In the genomic region with DNA sequence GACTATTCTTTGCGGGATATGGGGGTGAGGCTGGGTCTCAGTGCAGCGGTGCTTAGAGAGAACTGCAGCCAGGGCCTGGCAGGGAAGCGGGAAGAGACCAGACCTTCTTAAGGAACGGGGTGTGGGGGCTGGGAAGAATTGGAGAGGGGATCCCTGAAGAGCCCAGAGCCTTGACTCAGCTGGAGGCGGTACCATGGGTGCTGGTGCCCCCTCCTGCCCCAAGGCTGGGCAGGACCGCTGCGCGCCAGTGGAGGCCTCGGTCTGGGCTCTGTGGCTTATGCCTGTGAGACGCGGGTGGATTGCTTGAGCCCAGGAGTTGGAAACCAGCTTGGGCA, we compare ENCODE assay signal across 7 cellular contexts. TPM values are rescaled to one million over a fixed set of nuclear protein-coding genes. Genes with fewer than 3 reads are reported as not detected.
DNase-seq lines count a peak whose midpoint lies in the region; ATAC-seq and TF ChIP-seq lines count a peak whose summit lies in the region.
"Had no signal": no experiment of that assay in that cellular context is flagged by ENCODE, and none has a peak within 500 bp of the region (broad histone marks: within the 10 kb centered on the region; RNA-seq: fewer than 3 reads in every experiment).

No MANE protein-coding gene starts in this region.

- 78 to 85% methylated on average over 10 to 11 of the region's 11 CpGs for WGBS in esophagus squamous epithelium, 2 donors

- no peak for DNase-seq in activated T-cell treated with anti-CD3 and anti-CD28 coated beads, Interleukin-2, amount 50 U/mL, for 24 hours
- DNase-seq in activated T-cell treated with anti-CD3 and anti-CD28 coated beads for 4 hours (no peak), esophagus squamous epithelium (lab: John Stamatoyannopoulos, UW) (no peak)
- no peak for DNase-seq in effector CD8-positive, alpha-beta T cell (lab: John Stamatoyannopoulos, UW)
- DNase-seq: NCI-H226 had no signal

- H3K36me3 Mint-ChIP-seq in activated T-cell treated with anti-CD3 and anti-CD28 coated beads, Interleukin-2, amount 50 U/mL, for 24 hours (ENCODE audit: low read depth): peaks cover 72% of the 10 kb centered on the region

- TF ChIP-seq POLR2A in esophagus squamous epithelium (IDR thresholded peaks at IDR 0.05): no peak

- ATAC-seq in GM21723 (IDR thresholded peaks at IDR 0.05; ENCODE audit: unreplicated experiment): no peak

- H3K36me3 ChIP-seq in esophagus squamous epithelium: peaks cover 6 to 50% (median 11%) of the 10 kb centered on the region in 3 donors

- peak overlapping the region; percentile 85 for H3K4me3 Mint-ChIP-seq in activated T-cell treated with anti-CD3 and anti-CD28 coated beads, Interleukin-2, amount 50 U/mL, for 24 hours

- H3K27ac ChIP-seq in esophagus squamous epithelium (peak overlapping the region; percentile 91 to 98 (median 97)), temporal lobe (ENCODE audit: low read depth, low read length) (peak overlapping the region; percentile 97)

- intact Hi-C loops in esophagus squamous epithelium (cut with DNase I): no loop called here

- H3K9me3 ChIP-seq in esophagus squamous epithelium: no peaks in the 10 kb centered on the region

- no peaks in the 10 kb centered on the region for H3K9me3 Mint-ChIP-seq in activated T-cell treated with anti-CD3 and anti-CD28 coated beads, Interleukin-2, amount 50 U/mL, for 24 hours

- peaks cover 29 to 86% (median 43%) of the 10 kb centered on the region in 3 donors for H3K4me1 ChIP-seq in esophagus squamous epithelium

- H3K4me1 Mint-ChIP-seq in activated T-cell treated with anti-CD3 and anti-CD28 coated beads, Interleukin-2, amount 50 U/mL, for 24 hours (ENCODE audit: low read depth): peaks cover 68% of the 10 kb centered on the region

- no peak for TF ChIP-seq CTCF in esophagus squamous epithelium (IDR thresholded peaks at IDR 0.05)

- no peaks in the 10 kb centered on the region for H3K27me3 Mint-ChIP-seq in activated T-cell treated with anti-CD3 and anti-CD28 coated beads, Interleukin-2, amount 50 U/mL, for 24 hours

- no peak overlapping the region for H3K4me3 ChIP-seq in esophagus squamous epithelium

- H3K27me3 ChIP-seq in esophagus squamous epithelium: no peaks in the 10 kb centered on the region

- H3K27ac Mint-ChIP-seq in activated T-cell treated with anti-CD3 and anti-CD28 coated beads, Interleukin-2, amount 50 U/mL, for 24 hours: peak overlapping the region; percentile 98

RNA-seq across cellular contexts. Expression of a gene that starts 1.3 kb away (rescaled TPM):
- not detected for total RNA-seq in esophagus squamous epithelium
- not detected for total RNA-seq in temporal lobe

RNA-seq across cellular contexts. Expression of a gene that starts 1.5 kb away (rescaled TPM):
- total RNA-seq in esophagus squamous epithelium (100 to 1,000 TPM; 110 to 377 (median 156) TPM), temporal lobe (276 TPM)

RNA-seq across cellular contexts. Expression of a gene that starts 8.9 kb away (rescaled TPM):
- total RNA-seq in esophagus squamous epithelium: 10 to 100 TPM; 11.0 to 29.7 (median 21.5) TPM
- 2.5 TPM for total RNA-seq in temporal lobe

RNA-seq across cellular contexts. Expression of a gene that starts 14.5 kb away (rescaled TPM):
- 10 to 100 TPM; 12.2 to 28.8 (median 22.2) TPM for total RNA-seq in esophagus squamous epithelium
- 34.2 TPM for total RNA-seq in temporal lobe

RNA-seq across cellular contexts. Expression of a gene that starts 27.9 kb away (rescaled TPM):
- total RNA-seq in esophagus squamous epithelium (1 to 10 TPM; 5.0 to 8.0 (median 5.5) TPM), temporal lobe (164 TPM)
